18 cellular contexts compared by ENCODE assay signal in genomic region chr2:9466147-9466683, GRCh38. TPM values are rescaled to one million over a fixed set of nuclear protein-coding genes. Genes with fewer than 3 reads are reported as not detected.
DNase-seq lines count a peak whose midpoint lies in the region; ATAC-seq, FAIRE-seq and TF ChIP-seq lines count a peak whose summit lies in the region.
"Had no signal": no experiment of that assay in that cellular context is flagged by ENCODE, and none has a peak within 500 bp of the region (broad histone marks: within the 10 kb centered on the region; RNA-seq: fewer than 3 reads in every experiment).

No MANE protein-coding gene starts in this region.

- H2BK12ac ChIP-seq in trophoblast cell (ENCODE audit: low read length) = no peak overlapping the region

- no peak for TF ChIP-seq EP300 in GM12878 (IDR thresholded peaks at IDR 0.05; ENCODE audit: borderline replicate concordance in 1 of 2, control insufficient read depth in 1 of 2, low read depth in 2 of 2, low read length in 2 of 2)

- DNase-seq in activated CD8-positive, alpha-beta memory T cell treated with anti-CD3 and anti-CD28 coated beads, Interleukin-2, amount 10 ng/mL, durations not matched to agents 7 days and 5 days = no peak
- no peak for DNase-seq in activated CD8-positive, alpha-beta memory T cell treated with anti-CD3 and anti-CD28 coated beads, Interleukin-2, amount 50 U/mL, for 48 hours
- DNase-seq in GM12878 (ENCODE audit: low read depth, low spot score) = no peak
- DNase-seq in trophoblast cell = no peak
- no peak for DNase-seq in HK-2 (ENCODE audit: unreplicated experiment)
- DNase-seq in putamen (ENCODE audit: low spot score) = no peak
- DNase-seq: 8988T; CD4-positive, alpha-beta memory T cell; DMS153; DMS79 treated with DMSO at 0.1 percent for 48 hours; GF-D8; HCEC 1CT; HFFc6 had no signal

- no peak overlapping the region for H2AK5ac ChIP-seq in trophoblast cell (ENCODE audit: low read length)

- no peaks in the 10 kb centered on the region for H3K4me1 ChIP-seq in HEK293 (ENCODE audit: control insufficient read depth, insufficient read depth, low read length)
- no peaks in the 10 kb centered on the region for H3K4me1 ChIP-seq in GM12878 (ENCODE audit: control insufficient read depth, insufficient read depth, low read length)
- no peaks in the 10 kb centered on the region for H3K4me1 ChIP-seq in trophoblast cell (ENCODE audit: control insufficient read depth in 1 of 2, insufficient read depth in 2 of 2, low read length in 2 of 2)

- in situ Hi-C loops in GM12878 (cut with MboI) = no loop called here

- H3K18ac ChIP-seq in trophoblast cell (ENCODE audit: low read length) = no peak overlapping the region

- H3K4me3 ChIP-seq in HEK293 (ENCODE audit: low read depth, low read length) (no peak overlapping the region), GM12878 (no peak overlapping the region), trophoblast cell (ENCODE audit: low read depth, low read length) (peak overlapping the region; percentile 53)
- H3K4me3 ChIP-seq: BLaER1, GM23338 had no signal

- intact Hi-C loops in GM12878 (cut with micrococcal nuclease; ENCODE audit: unreplicated experiment) = no loop called here

- no peaks in the 10 kb centered on the region for H3K27me3 Mint-ChIP-seq in activated CD8-positive, alpha-beta memory T cell treated with anti-CD3 and anti-CD28 coated beads, Interleukin-2, amount 10 ng/mL, durations not matched to agents 7 days and 5 days
- H3K27me3 Mint-ChIP-seq: CD4-positive, alpha-beta memory T cell had no signal

- WGBS in GM12878 (ENCODE audit: insufficient coverage, insufficient replicate concordance, low lambda C conversion rate, missing lambda C conversion rate) = 97% methylated on average over 29 of the region's 46 CpGs
- WGBS in trophoblast cell (ENCODE audit: extremely low coverage, insufficient coverage, insufficient read length) = 100% methylated on average over 7 of the region's 46 CpGs

- BruUV-seq in GM12878 (replicated peaks; lab: Mats Ljungman, UMichigan) = no TSS peak

- no peak overlapping the region for H3K4me2 ChIP-seq in GM12878 (ENCODE audit: control insufficient read depth, insufficient read depth)
- H3K4me2 ChIP-seq in trophoblast cell (ENCODE audit: low read length) = no peak overlapping the region
- H3K4me2 ChIP-seq: BLaER1, GM23338 had no signal

- H3K79me1 ChIP-seq in trophoblast cell (ENCODE audit: low read length) = no peaks in the 10 kb centered on the region

- H3K23ac ChIP-seq in trophoblast cell (ENCODE audit: low read length) = no peak overlapping the region

- no peak overlapping the region for H3K9ac ChIP-seq in GM12878 (ENCODE audit: control insufficient read depth, insufficient read depth, low read length)
- no peak overlapping the region for H3K9ac ChIP-seq in trophoblast cell (ENCODE audit: low read length)
- H3K9ac ChIP-seq: BLaER1 had no signal

- H3K4me3 Mint-ChIP-seq in activated CD8-positive, alpha-beta memory T cell treated with anti-CD3 and anti-CD28 coated beads, Interleukin-2, amount 10 ng/mL, durations not matched to agents 7 days and 5 days = no peak overlapping the region
- H3K4me3 Mint-ChIP-seq: CD14-positive monocyte; CD4-positive, alpha-beta memory T cell; GM23338; HFFc6 had no signal

- no peak overlapping the region for H2AFZ ChIP-seq in GM12878 (ENCODE audit: control insufficient read depth, low read depth, low read length)
- H2AFZ ChIP-seq in trophoblast cell (ENCODE audit: insufficient read depth, low read length, poor library complexity) = no peak overlapping the region
- H2AFZ ChIP-seq: GM23338 had no signal

- no peak for TF ChIP-seq RAD21 in GM12878 (IDR thresholded peaks at IDR 0.05; ENCODE audit: insufficient read depth, low read depth, low read length)

- peaks cover 22 to 76% of the 10 kb centered on the region in 2 experiments for H3K36me3 ChIP-seq in HEK293 (ENCODE audit: control insufficient read depth in 2 of 2, insufficient read depth in 1 of 2, low read length in 2 of 2)
- H3K36me3 ChIP-seq in GM12878 (ENCODE audit: control insufficient read depth in 2 of 2, insufficient read depth in 2 of 2, low read length in 1 of 2) = peaks cover 3 to 12% of the 10 kb centered on the region in 2 experiments; a peak in 3 of 4 replicates
- H3K36me3 ChIP-seq in trophoblast cell (ENCODE audit: control insufficient read depth in 1 of 2, insufficient read depth in 2 of 2, low read length in 2 of 2) = peaks cover 26 to 29% of the 10 kb centered on the region in 2 experiments

- H3K27ac ChIP-seq in HEK293 (ENCODE audit: extremely low read depth, low read depth, low read length) = no peak overlapping the region
- H3K27ac ChIP-seq in GM12878 (ENCODE audit: control insufficient read depth, insufficient read depth) = no peak overlapping the region
- H3K27ac ChIP-seq in trophoblast cell (ENCODE audit: low read depth, low read length) = no peak overlapping the region
- H3K27ac ChIP-seq: BLaER1 had no signal

- no peaks in the 10 kb centered on the region for H3K9me3 Mint-ChIP-seq in activated CD8-positive, alpha-beta memory T cell treated with anti-CD3 and anti-CD28 coated beads, Interleukin-2, amount 10 ng/mL, durations not matched to agents 7 days and 5 days (ENCODE audit: low read depth)
- H3K9me3 Mint-ChIP-seq: CD14-positive monocyte; CD4-positive, alpha-beta memory T cell; GM23338; HFFc6 had no signal

- H4K12ac ChIP-seq in trophoblast cell (ENCODE audit: low read depth, low read length) = no peak overlapping the region

- no peak for ATAC-seq in activated CD8-positive, alpha-beta memory T cell treated with anti-CD3 and anti-CD28 coated beads, Interleukin-2, amount 10 ng/mL, durations not matched to agents 7 days and 5 days
- ATAC-seq in GM12878 = no peak
- ATAC-seq: GM23338 had no signal

- no peaks in the 10 kb centered on the region for H4K20me1 ChIP-seq in GM12878 (ENCODE audit: control insufficient read depth, insufficient read depth)
- H4K20me1 ChIP-seq: BLaER1 had no signal

- no peak overlapping the region for H2BK120ac ChIP-seq in trophoblast cell (ENCODE audit: insufficient read depth, low read length, poor library complexity)

- no peak for FAIRE-seq in GM12878 (lab: Jason Lieb, UNC)
- FAIRE-seq: H54 had no signal

- H3K27me3 ChIP-seq in GM12878 (replicated peaks in 1 of 2; ENCODE audit: control insufficient read depth in 2 of 2, insufficient read depth in 2 of 2, low read length in 1 of 2) (no peaks in the 10 kb centered on the region), trophoblast cell (ENCODE audit: insufficient read depth, low read length) (no peaks in the 10 kb centered on the region)
- H3K27me3 ChIP-seq: BLaER1 had no signal

- no peak overlapping the region for H4K8ac ChIP-seq in trophoblast cell (ENCODE audit: low read depth, low read length)

- H3K14ac ChIP-seq in trophoblast cell (ENCODE audit: low read length) = no peak overlapping the region

- TF ChIP-seq CTCF in HEK293 (tag by site-specific recombination; IDR thresholded peaks at IDR 0.05) (no peak), GM12878 (IDR thresholded peaks at IDR 0.05 in 2 of 3, conservative IDR thresholded peaks at IDR 0.05 in 1 of 3; ENCODE audit: control insufficient read depth in 2 of 3, extremely low read depth in 1 of 3, insufficient read depth in 1 of 3, low read depth in 3 of 3, low read length in 3 of 3) (no peak)

- RAD21 ChIA-PET in GM12878 (lab: Charles Lee; ENCODE audit: unreplicated experiment) = no interaction called here

- no peak for TF ChIP-seq POLR2A in GM12878 (IDR thresholded peaks at IDR 0.05; ENCODE audit: low read depth, low read length)

- peaks cover 15% of the 10 kb centered on the region for H3K4me1 Mint-ChIP-seq in activated CD8-positive, alpha-beta memory T cell treated with anti-CD3 and anti-CD28 coated beads, Interleukin-2, amount 10 ng/mL, durations not matched to agents 7 days and 5 days
- H3K4me1 Mint-ChIP-seq: GM23338 had no signal

- peak overlapping the region; percentile 25 for H3K27ac Mint-ChIP-seq in activated CD8-positive, alpha-beta memory T cell treated with anti-CD3 and anti-CD28 coated beads, Interleukin-2, amount 10 ng/mL, durations not matched to agents 7 days and 5 days
- H3K27ac Mint-ChIP-seq: GM23338, HFFc6 had no signal

- SMC1A ChIA-PET in GM12878 (lab: Charles Lee; ENCODE audit: uncharacterized antibody, unreplicated experiment) = no interaction called here

- no peak overlapping the region for H2BK5ac ChIP-seq in trophoblast cell (ENCODE audit: low read depth, low read length, poor library complexity)

- H3K36me3 Mint-ChIP-seq in activated CD8-positive, alpha-beta memory T cell treated with anti-CD3 and anti-CD28 coated beads, Interleukin-2, amount 10 ng/mL, durations not matched to agents 7 days and 5 days = peaks cover 25% of the 10 kb centered on the region

- POLR2A ChIA-PET in HEK293 (lab: Yijun Ruan, JAX) (no interaction called here), GM12878 (lab: Charles Lee) (no interaction called here)

- H3K9me3 ChIP-seq in HEK293 (ENCODE audit: control insufficient read depth, insufficient read depth, low read depth, low read length) (no peaks in the 10 kb centered on the region), GM12878 (replicated peaks; ENCODE audit: control insufficient read depth, insufficient read depth, low read length) (no peaks in the 10 kb centered on the region), trophoblast cell (ENCODE audit: insufficient read depth, low read depth, low read length) (peaks cover 3% of the 10 kb centered on the region)
- H3K9me3 ChIP-seq: BLaER1 had no signal

- H3K79me2 ChIP-seq in GM12878 (ENCODE audit: control insufficient read depth, insufficient read depth, low read length) (no peaks in the 10 kb centered on the region), trophoblast cell (ENCODE audit: control insufficient read depth, insufficient read depth, low read length, poor library complexity) (no peaks in the 10 kb centered on the region)

- H3K4ac ChIP-seq in trophoblast cell (ENCODE audit: low read depth, low read length) = no peak overlapping the region

- no peak overlapping the region for H4K91ac ChIP-seq in trophoblast cell (ENCODE audit: low read depth, low read length)

- CTCF ChIA-PET in activated CD8-positive, alpha-beta memory T cell treated with anti-CD3 and anti-CD28 coated beads, Interleukin-2, amount 10 ng/mL, durations not matched to agents 7 days and 5 days (lab: Charles Lee) = no interaction called here
- CTCF ChIA-PET in HEK293 (lab: Yijun Ruan, JAX) = no interaction called here
- CTCF ChIA-PET in GM12878 (lab: Yijun Ruan, JAX) = no interaction called here

RNA-seq across cellular contexts. Expression of gene IAH1, which starts 8.1 kb away (rescaled TPM):
- total RNA-seq in activated CD8-positive, alpha-beta memory T cell treated with anti-CD3 and anti-CD28 coated beads, Interleukin-2, amount 10 ng/mL, durations not matched to agents 7 days and 5 days = 10 to 100 TPM; 71.3 to 72.1 TPM
- total RNA-seq in GM12878 (2013; cell fraction: nucleolus; rRNA removed) = 45.9 and 50.2 TPM in 2 replicates
- total RNA-seq in GM12878 (2014; rRNA removed) (62.6 and 73.0 TPM in 2 replicates), GM12878 (2014; rRNA removed; fragmentation: Illumina TruSeq; extraction: Trizol) (60.3 and 61.7 TPM in 2 replicates), GM12878 (2021) (56.8 and 57.4 TPM in 2 replicates)
- 85.7 TPM for polyA plus RNA-seq in GM12878 (2011; ENCODE audit: low read depth)
- polyA plus RNA-seq in GM12878 (2011; rRNA removed) (120 and 141 TPM in 2 replicates), GM12878 (2014; fragmentation: Illumina TruSeq; extraction: Trizol) (72.0 and 72.2 TPM in 2 replicates), GM12878 (2014; fragmentation: Nextera tagmentation; extraction: Ambion mirVana) (100 to 1,000 TPM; 120 to 125 TPM), GM12878 (2014; rRNA removed) (60.2 and 67.9 TPM in 2 replicates), GM12878 (2016; fragmentation: Nextera tagmentation; extraction: Ambion mirVana) (10 to 100 TPM; 78.6 to 83.3 TPM)
- polyA plus RNA-seq in GM12878 (2011; cell fraction: cytosol; rRNA removed) = 76.8 and 90.2 TPM in 2 replicates
- 37.2 and 58.7 TPM in 2 replicates for polyA plus RNA-seq in GM12878 (2011; cell fraction: nucleus; rRNA removed)
- polyA plus RNA-seq in GM12878 (2012) = 62.2 and 82.7 TPM in 2 replicates
- polyA minus RNA-seq in GM12878 (2011; rRNA and poly(A)+ RNA removed) = 65.0 and 80.6 TPM in 2 replicates
- 19.2 and 22.7 TPM in 2 replicates for polyA minus RNA-seq in GM12878 (2011; cell fraction: cytosol; rRNA and poly(A)+ RNA removed)
- polyA minus RNA-seq in GM12878 (2011; cell fraction: nucleus; rRNA and poly(A)+ RNA removed) = 16.2 and 20.2 TPM in 2 replicates
- 6.5 and 6.6 TPM in 2 replicates for polyA plus RNA-seq in trophoblast cell (2013)

RNA-seq across cellular contexts. Expression of gene CPSF3, which starts 42.8 kb away (rescaled TPM):
- total RNA-seq in activated CD8-positive, alpha-beta memory T cell treated with anti-CD3 and anti-CD28 coated beads, Interleukin-2, amount 10 ng/mL, durations not matched to agents 7 days and 5 days = 10 to 100 TPM; 57.9 to 64.6 TPM
- total RNA-seq in GM12878 (2013; cell fraction: nucleolus; rRNA removed) = 53.2 and 73.7 TPM in 2 replicates
- total RNA-seq in GM12878 (2014; rRNA removed) (67.7 and 72.3 TPM in 2 replicates), GM12878 (2014; rRNA removed; fragmentation: Illumina TruSeq; extraction: Trizol) (97.4 and 107 TPM in 2 replicates), GM12878 (2021) (62.1 and 62.2 TPM in 2 replicates)
- polyA plus RNA-seq in GM12878 (2011; ENCODE audit: low read depth) = 25.1 TPM
- polyA plus RNA-seq in GM12878 (2011; rRNA removed) (34.5 and 45.3 TPM in 2 replicates), GM12878 (2014; fragmentation: Illumina TruSeq; extraction: Trizol) (83.5 and 116 TPM in 2 replicates), GM12878 (2014; fragmentation: Nextera tagmentation; extraction: Ambion mirVana) (100 to 1,000 TPM in 1 of 2 experiments, 10 to 100 TPM in 1; 68.7 to 101 TPM), GM12878 (2014; rRNA removed) (42.4 and 46.9 TPM in 2 replicates), GM12878 (2016; fragmentation: Nextera tagmentation; extraction: Ambion mirVana) (100 to 1,000 TPM; 105 to 108 TPM)
- polyA plus RNA-seq in GM12878 (2011; cell fraction: cytosol; rRNA removed) = 18.9 and 31.5 TPM in 2 replicates
- polyA plus RNA-seq in GM12878 (2011; cell fraction: nucleus; rRNA removed) = 39.5 and 47.6 TPM in 2 replicates
- 48.2 and 50.7 TPM in 2 replicates for polyA plus RNA-seq in GM12878 (2012)
- polyA minus RNA-seq in GM12878 (2011; rRNA and poly(A)+ RNA removed) = 21.9 and 44.2 TPM in 2 replicates
- 16.7 and 25.6 TPM in 2 replicates for polyA minus RNA-seq in GM12878 (2011; cell fraction: cytosol; rRNA and poly(A)+ RNA removed)
- 19.0 and 26.7 TPM in 2 replicates for polyA minus RNA-seq in GM12878 (2011; cell fraction: nucleus; rRNA and poly(A)+ RNA removed)
- polyA plus RNA-seq in trophoblast cell (2013) = 39.8 and 40.8 TPM in 2 replicates

RNA-seq across cellular contexts. Expression of gene ITGB1BP1, which starts 42.9 kb away (rescaled TPM):
- 100 to 1,000 TPM; 137 to 164 TPM for total RNA-seq in activated CD8-positive, alpha-beta memory T cell treated with anti-CD3 and anti-CD28 coated beads, Interleukin-2, amount 10 ng/mL, durations not matched to agents 7 days and 5 days
- 25.2 and 27.2 TPM in 2 replicates for total RNA-seq in GM12878 (2013; cell fraction: nucleolus; rRNA removed)
- total RNA-seq in GM12878 (2014; rRNA removed) (49.8 and 50.2 TPM in 2 replicates), GM12878 (2014; rRNA removed; fragmentation: Illumina TruSeq; extraction: Trizol) (60.9 and 68.3 TPM in 2 replicates), GM12878 (2021) (108 and 115 TPM in 2 replicates)
- 33.7 TPM for polyA plus RNA-seq in GM12878 (2011; ENCODE audit: low read depth)
- polyA plus RNA-seq in GM12878 (2011; rRNA removed) (113 and 166 TPM in 2 replicates), GM12878 (2014; fragmentation: Illumina TruSeq; extraction: Trizol) (79.5 and 87.7 TPM in 2 replicates), GM12878 (2014; fragmentation: Nextera tagmentation; extraction: Ambion mirVana) (100 to 1,000 TPM in 1 of 2 experiments, 10 to 100 TPM in 1; 58.8 to 115 TPM), GM12878 (2014; rRNA removed) (67.3 and 81.0 TPM in 2 replicates), GM12878 (2016; fragmentation: Nextera tagmentation; extraction: Ambion mirVana) (100 to 1,000 TPM; 271 to 273 TPM)
- polyA plus RNA-seq in GM12878 (2011; cell fraction: cytosol; rRNA removed) = 45.0 and 46.7 TPM in 2 replicates
- 35.8 and 38.4 TPM in 2 replicates for polyA plus RNA-seq in GM12878 (2011; cell fraction: nucleus; rRNA removed)
- 64.4 and 91.5 TPM in 2 replicates for polyA plus RNA-seq in GM12878 (2012)
- 20.0 and 20.8 TPM in 2 replicates for polyA minus RNA-seq in GM12878 (2011; rRNA and poly(A)+ RNA removed)
- 14.2 and 15.4 TPM in 2 replicates for polyA minus RNA-seq in GM12878 (2011; cell fraction: cytosol; rRNA and poly(A)+ RNA removed)
- 5.8 and 10.2 TPM in 2 replicates for polyA minus RNA-seq in GM12878 (2011; cell fraction: nucleus; rRNA and poly(A)+ RNA removed)
- polyA plus RNA-seq in trophoblast cell (2013) = 114 and 121 TPM in 2 replicates
